Comparison of ENCODE assay signal across 1 cellular context in genomic region chrX:54288989-54289388, GRCh38.
TF ChIP-seq lines count a peak whose summit lies in the region.

No MANE protein-coding gene starts in this region.

TF ChIP-seq in K562, 482 proteins besides CTCF, POLR2A, EP300 and RAD21 (continued from another document):
- TF ChIP-seq, protein P1, sequence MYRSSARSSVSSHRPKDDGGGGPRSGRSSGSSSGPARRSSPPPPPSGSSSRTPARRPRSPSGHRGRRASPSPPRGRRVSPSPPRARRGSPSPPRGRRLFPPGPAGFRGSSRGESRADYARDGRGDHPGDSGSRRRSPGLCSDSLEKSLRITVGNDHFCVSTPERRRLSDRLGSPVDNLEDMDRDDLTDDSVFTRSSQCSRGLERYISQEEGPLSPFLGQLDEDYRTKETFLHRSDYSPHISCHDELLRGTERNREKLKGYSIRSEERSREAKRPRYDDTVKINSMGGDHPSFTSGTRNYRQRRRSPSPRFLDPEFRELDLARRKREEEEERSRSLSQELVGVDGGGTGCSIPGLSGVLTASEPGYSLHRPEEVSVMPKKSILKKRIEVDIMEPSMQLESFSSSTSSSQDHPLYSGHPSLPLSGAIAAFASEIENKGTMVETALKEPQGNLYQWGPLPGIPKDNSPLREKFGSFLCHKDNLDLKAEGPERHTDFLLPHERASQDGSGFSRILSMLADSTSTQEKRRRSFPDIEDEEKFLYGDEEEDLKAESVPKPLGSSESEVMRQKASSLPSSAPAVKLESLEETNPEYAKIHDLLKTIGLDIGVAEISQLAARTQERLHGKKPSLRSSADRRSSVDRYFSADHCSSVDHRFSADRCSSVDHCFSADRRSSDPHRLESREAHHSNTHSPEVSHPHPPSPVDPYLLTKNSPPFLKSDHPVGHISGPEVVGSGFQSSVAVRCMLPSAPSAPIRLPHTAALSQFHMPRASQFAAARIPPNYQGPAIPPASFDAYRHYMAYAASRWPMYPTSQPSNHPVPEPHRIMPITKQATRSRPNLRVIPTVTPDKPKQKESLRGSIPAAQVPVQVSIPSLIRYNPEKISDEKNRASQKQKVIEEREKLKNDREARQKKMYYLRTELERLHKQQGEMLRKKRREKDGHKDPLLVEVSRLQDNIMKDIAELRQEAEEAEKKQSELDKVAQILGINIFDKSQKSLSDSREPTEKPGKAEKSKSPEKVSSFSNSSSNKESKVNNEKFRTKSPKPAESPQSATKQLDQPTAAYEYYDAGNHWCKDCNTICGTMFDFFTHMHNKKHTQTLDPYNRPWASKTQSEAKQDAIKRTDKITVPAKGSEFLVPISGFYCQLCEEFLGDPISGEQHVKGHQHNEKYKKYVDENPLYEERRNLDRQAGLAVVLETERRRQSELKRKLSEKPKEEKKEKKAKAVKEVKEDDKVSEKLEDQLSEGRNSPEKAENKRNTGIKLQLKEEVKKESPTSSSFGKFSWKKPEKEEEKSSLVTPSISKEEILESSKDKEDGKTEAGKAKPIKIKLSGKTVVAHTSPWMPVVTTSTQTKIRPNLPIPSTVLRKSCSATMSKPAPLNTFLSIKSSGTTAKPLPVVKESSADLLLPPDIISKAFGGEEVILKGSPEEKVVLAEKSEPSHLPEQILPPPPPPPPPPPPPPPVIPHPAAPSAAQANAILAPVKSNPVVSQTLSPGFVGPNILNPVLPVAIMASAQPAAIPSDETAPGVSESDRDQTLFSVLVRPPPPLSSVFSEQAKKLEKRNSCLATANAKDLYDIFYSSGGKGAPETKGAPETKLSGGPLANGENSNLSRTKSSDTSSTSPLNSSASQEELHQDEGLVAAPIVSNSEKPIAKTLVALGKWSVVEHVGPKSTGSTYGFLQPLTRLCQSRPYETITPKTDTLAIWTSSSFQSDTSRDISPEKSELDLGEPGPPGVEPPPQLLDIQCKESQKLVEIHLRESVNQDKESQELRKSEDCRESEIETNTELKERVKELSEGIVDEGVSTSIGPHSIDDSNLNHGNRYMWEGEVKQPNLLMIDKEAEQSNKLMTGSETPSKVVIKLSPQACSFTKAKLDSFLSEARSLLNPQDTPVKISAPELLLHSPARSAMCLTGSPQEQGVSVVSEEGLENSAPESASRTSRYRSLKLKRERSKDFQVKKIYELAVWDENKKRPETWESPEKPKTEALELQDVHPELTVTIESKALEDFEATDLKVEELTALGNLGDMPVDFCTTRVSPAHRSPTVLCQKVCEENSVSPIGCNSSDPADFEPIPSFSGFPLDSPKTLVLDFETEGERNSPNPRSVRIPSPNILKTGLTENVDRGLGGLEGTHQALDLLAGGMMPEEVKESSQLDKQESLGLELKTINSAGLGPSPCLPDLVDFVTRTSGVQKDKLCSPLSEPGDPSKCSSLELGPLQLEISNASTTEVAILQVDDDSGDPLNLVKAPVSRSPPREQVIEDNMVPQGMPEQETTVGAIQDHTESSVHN (IDR thresholded peaks at IDR 0.05; ENCODE audit: borderline replicate concordance in 1 of 2, low read depth in 1 of 2), result no peak
- no peak for TF ChIP-seq HDAC8 (tag; IDR thresholded peaks at IDR 0.05)
- no peak for TF ChIP-seq ZSCAN32 (CRISPR knock-in tag; IDR thresholded peaks at IDR 0.05)
- TF ChIP-seq TAL1 (IDR thresholded peaks at IDR 0.05), result peak; percentile 15; the same call in 1 of the 2 replicates
- TF ChIP-seq BRD9 (IDR thresholded peaks at IDR 0.05; ENCODE audit: low read depth, partially characterized antibody), result no peak
- no peak for TF ChIP-seq NCOA2 (IDR thresholded peaks at IDR 0.05; ENCODE audit: partially characterized antibody in 2 of 2)
- no peak for TF ChIP-seq MTA3 (IDR thresholded peaks at IDR 0.05; ENCODE audit: borderline replicate concordance)
- TF ChIP-seq POLR2B (IDR thresholded peaks at IDR 0.05; ENCODE audit: low read depth, partially characterized antibody), result no peak
- TF ChIP-seq MYBL2 (IDR thresholded peaks at IDR 0.05; ENCODE audit: low read depth), result no peak
- no peak for TF ChIP-seq MYBL2 (CRISPR knock-in tag; IDR thresholded peaks at IDR 0.05; ENCODE audit: borderline replicate concordance)
- no peak for TF ChIP-seq ZNF561 (CRISPR knock-in tag; conservative IDR thresholded peaks at IDR 0.05)
- no peak for TF ChIP-seq ZKSCAN8 (CRISPR knock-in tag; IDR thresholded peaks at IDR 0.05)
- TF ChIP-seq, protein P2, sequence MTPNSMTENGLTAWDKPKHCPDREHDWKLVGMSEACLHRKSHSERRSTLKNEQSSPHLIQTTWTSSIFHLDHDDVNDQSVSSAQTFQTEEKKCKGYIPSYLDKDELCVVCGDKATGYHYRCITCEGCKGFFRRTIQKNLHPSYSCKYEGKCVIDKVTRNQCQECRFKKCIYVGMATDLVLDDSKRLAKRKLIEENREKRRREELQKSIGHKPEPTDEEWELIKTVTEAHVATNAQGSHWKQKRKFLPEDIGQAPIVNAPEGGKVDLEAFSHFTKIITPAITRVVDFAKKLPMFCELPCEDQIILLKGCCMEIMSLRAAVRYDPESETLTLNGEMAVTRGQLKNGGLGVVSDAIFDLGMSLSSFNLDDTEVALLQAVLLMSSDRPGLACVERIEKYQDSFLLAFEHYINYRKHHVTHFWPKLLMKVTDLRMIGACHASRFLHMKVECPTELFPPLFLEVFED (CRISPR knock-in tag; conservative IDR thresholded peaks at IDR 0.05), result no peak
- TF ChIP-seq, protein P3, sequence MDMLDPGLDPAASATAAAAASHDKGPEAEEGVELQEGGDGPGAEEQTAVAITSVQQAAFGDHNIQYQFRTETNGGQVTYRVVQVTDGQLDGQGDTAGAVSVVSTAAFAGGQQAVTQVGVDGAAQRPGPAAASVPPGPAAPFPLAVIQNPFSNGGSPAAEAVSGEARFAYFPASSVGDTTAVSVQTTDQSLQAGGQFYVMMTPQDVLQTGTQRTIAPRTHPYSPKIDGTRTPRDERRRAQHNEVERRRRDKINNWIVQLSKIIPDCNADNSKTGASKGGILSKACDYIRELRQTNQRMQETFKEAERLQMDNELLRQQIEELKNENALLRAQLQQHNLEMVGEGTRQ (CRISPR knock-in tag; IDR thresholded peaks at IDR 0.05), result no peak
- TF ChIP-seq CBFA2T2 (conservative IDR thresholded peaks at IDR 0.05), result 0 out of 2 replicates have a peak, but pooled peaks have one; percentile 19
- no peak for TF ChIP-seq HINFP (tag; conservative IDR thresholded peaks at IDR 0.05; ENCODE audit: low read depth)
- no peak for TF ChIP-seq SMAD2 (IDR thresholded peaks at IDR 0.05; ENCODE audit: low read depth, low read length)
- TF ChIP-seq, protein P4, sequence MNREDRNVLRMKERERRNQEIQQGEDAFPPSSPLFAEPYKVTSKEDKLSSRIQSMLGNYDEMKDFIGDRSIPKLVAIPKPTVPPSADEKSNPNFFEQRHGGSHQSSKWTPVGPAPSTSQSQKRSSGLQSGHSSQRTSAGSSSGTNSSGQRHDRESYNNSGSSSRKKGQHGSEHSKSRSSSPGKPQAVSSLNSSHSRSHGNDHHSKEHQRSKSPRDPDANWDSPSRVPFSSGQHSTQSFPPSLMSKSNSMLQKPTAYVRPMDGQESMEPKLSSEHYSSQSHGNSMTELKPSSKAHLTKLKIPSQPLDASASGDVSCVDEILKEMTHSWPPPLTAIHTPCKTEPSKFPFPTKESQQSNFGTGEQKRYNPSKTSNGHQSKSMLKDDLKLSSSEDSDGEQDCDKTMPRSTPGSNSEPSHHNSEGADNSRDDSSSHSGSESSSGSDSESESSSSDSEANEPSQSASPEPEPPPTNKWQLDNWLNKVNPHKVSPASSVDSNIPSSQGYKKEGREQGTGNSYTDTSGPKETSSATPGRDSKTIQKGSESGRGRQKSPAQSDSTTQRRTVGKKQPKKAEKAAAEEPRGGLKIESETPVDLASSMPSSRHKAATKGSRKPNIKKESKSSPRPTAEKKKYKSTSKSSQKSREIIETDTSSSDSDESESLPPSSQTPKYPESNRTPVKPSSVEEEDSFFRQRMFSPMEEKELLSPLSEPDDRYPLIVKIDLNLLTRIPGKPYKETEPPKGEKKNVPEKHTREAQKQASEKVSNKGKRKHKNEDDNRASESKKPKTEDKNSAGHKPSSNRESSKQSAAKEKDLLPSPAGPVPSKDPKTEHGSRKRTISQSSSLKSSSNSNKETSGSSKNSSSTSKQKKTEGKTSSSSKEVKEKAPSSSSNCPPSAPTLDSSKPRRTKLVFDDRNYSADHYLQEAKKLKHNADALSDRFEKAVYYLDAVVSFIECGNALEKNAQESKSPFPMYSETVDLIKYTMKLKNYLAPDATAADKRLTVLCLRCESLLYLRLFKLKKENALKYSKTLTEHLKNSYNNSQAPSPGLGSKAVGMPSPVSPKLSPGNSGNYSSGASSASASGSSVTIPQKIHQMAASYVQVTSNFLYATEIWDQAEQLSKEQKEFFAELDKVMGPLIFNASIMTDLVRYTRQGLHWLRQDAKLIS (CRISPR knock-in tag; IDR thresholded peaks at IDR 0.05), result no peak
- TF ChIP-seq CBFA2T3 (IDR thresholded peaks at IDR 0.05), result peak; percentile 44; the same call in 1 of the 2 replicates
- TF ChIP-seq PRDM10 (IDR thresholded peaks at IDR 0.05; ENCODE audit: partially characterized antibody), result no peak
- TF ChIP-seq ZNF764 (CRISPR knock-in tag; IDR thresholded peaks at IDR 0.05; ENCODE audit: low read depth), result no peak
- TF ChIP-seq CREB3 (tag; conservative IDR thresholded peaks at IDR 0.05; ENCODE audit: low read depth), result no peak
- no peak for TF ChIP-seq PHB2 (IDR thresholded peaks at IDR 0.05; ENCODE audit: low read depth)
